1 cellular context compared by ENCODE assay signal in the genomic region with DNA sequence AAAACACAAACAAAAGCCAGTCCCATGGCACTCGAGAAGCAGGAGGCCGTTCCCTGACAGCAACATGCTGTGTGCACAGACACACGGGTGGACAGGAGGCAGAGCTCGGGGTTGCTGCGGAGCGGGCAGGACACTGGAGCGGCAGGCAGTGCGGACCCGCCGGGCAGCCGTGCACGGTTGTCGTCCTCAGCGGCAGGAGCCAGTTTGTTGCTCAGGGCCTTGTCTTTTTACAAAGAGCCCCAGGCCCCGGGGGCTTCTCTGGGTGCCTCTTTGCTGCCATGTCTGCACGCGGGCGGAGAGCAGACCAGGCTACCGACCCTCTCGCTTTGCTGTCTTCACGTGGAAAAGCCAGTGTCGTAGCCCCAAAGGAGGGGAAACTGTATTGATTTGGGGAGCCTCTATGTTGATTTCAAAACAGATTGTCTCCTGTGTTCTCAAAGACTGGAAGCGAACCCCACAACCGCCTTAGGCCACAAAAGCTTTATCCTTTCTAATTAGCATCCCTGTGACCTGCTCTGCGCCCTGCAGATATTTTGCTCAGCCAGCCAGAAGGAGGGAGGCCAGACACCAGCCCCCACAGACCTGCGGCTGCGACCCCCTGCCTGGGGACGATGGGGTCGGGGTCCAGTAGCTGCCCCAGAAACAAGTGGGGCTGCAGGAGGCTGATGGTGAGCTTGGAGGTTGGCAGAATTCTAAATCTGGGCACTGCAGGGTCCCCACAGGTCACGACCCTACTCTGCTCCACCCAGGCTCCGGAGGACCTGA.
TF ChIP-seq lines count a peak whose summit lies in the region.

No MANE protein-coding gene starts in this region.

TF ChIP-seq in HepG2, 621 proteins besides CTCF, POLR2A, EP300 and RAD21 (continued from another document and continues in another):
- TF ChIP-seq, protein P1, sequence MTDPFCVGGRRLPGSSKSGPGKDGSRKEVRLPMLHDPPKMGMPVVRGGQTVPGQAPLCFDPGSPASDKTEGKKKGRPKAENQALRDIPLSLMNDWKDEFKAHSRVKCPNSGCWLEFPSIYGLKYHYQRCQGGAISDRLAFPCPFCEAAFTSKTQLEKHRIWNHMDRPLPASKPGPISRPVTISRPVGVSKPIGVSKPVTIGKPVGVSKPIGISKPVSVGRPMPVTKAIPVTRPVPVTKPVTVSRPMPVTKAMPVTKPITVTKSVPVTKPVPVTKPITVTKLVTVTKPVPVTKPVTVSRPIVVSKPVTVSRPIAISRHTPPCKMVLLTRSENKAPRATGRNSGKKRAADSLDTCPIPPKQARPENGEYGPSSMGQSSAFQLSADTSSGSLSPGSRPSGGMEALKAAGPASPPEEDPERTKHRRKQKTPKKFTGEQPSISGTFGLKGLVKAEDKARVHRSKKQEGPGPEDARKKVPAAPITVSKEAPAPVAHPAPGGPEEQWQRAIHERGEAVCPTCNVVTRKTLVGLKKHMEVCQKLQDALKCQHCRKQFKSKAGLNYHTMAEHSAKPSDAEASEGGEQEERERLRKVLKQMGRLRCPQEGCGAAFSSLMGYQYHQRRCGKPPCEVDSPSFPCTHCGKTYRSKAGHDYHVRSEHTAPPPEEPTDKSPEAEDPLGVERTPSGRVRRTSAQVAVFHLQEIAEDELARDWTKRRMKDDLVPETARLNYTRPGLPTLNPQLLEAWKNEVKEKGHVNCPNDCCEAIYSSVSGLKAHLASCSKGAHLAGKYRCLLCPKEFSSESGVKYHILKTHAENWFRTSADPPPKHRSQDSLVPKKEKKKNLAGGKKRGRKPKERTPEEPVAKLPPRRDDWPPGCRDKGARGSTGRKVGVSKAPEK (CRISPR knock-in tag; IDR thresholded peaks at IDR 0.05; ENCODE audit: borderline replicate concordance) = no peak
- TF ChIP-seq NFRKB (IDR thresholded peaks at IDR 0.05) = no peak
- peak; percentile 40 for TF ChIP-seq ZNF883 (CRISPR knock-in tag; IDR thresholded peaks at IDR 0.05; ENCODE audit: not compliant biosample characterization)
- TF ChIP-seq ZNF781 (CRISPR knock-in tag; IDR thresholded peaks at IDR 0.05; ENCODE audit: borderline replicate concordance, not compliant biosample characterization) = no peak
- TF ChIP-seq FOXK2 (IDR thresholded peaks at IDR 0.05) = no peak
- TF ChIP-seq, protein P2, sequence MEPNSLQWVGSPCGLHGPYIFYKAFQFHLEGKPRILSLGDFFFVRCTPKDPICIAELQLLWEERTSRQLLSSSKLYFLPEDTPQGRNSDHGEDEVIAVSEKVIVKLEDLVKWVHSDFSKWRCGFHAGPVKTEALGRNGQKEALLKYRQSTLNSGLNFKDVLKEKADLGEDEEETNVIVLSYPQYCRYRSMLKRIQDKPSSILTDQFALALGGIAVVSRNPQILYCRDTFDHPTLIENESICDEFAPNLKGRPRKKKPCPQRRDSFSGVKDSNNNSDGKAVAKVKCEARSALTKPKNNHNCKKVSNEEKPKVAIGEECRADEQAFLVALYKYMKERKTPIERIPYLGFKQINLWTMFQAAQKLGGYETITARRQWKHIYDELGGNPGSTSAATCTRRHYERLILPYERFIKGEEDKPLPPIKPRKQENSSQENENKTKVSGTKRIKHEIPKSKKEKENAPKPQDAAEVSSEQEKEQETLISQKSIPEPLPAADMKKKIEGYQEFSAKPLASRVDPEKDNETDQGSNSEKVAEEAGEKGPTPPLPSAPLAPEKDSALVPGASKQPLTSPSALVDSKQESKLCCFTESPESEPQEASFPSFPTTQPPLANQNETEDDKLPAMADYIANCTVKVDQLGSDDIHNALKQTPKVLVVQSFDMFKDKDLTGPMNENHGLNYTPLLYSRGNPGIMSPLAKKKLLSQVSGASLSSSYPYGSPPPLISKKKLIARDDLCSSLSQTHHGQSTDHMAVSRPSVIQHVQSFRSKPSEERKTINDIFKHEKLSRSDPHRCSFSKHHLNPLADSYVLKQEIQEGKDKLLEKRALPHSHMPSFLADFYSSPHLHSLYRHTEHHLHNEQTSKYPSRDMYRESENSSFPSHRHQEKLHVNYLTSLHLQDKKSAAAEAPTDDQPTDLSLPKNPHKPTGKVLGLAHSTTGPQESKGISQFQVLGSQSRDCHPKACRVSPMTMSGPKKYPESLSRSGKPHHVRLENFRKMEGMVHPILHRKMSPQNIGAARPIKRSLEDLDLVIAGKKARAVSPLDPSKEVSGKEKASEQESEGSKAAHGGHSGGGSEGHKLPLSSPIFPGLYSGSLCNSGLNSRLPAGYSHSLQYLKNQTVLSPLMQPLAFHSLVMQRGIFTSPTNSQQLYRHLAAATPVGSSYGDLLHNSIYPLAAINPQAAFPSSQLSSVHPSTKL (CRISPR knock-in tag; IDR thresholded peaks at IDR 0.05) = no peak
- no peak for TF ChIP-seq FOXO1 (CRISPR knock-in tag; IDR thresholded peaks at IDR 0.05)
- TF ChIP-seq MIER2 (CRISPR knock-in tag; IDR thresholded peaks at IDR 0.05) = no peak
- TF ChIP-seq SALL1 (CRISPR knock-in tag; IDR thresholded peaks at IDR 0.05) = no peak
- TF ChIP-seq ZNF7 (CRISPR knock-in tag; IDR thresholded peaks at IDR 0.05) = no peak
- no peak for TF ChIP-seq SIX4 (CRISPR knock-in tag; IDR thresholded peaks at IDR 0.05)
- no peak for TF ChIP-seq U2AF1 (optimal IDR thresholded peaks at IDR 0.05; ENCODE audit: low read depth, low read length)
- peak; percentile 88 for TF ChIP-seq AGO2 (optimal IDR thresholded peaks at IDR 0.05; ENCODE audit: low read depth, low read length)
- TF ChIP-seq, protein P3, sequence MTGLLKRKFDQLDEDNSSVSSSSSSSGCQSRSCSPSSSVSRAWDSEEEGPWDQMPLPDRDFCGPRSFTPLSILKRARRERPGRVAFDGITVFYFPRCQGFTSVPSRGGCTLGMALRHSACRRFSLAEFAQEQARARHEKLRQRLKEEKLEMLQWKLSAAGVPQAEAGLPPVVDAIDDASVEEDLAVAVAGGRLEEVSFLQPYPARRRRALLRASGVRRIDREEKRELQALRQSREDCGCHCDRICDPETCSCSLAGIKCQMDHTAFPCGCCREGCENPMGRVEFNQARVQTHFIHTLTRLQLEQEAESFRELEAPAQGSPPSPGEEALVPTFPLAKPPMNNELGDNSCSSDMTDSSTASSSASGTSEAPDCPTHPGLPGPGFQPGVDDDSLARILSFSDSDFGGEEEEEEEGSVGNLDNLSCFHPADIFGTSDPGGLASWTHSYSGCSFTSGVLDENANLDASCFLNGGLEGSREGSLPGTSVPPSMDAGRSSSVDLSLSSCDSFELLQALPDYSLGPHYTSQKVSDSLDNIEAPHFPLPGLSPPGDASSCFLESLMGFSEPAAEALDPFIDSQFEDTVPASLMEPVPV (CRISPR knock-in tag; IDR thresholded peaks at IDR 0.05) = no peak
- peak; percentile 82 for TF ChIP-seq YEATS4 (CRISPR knock-in tag; IDR thresholded peaks at IDR 0.05; ENCODE audit: borderline replicate concordance)
- TF ChIP-seq RBM39 (IDR thresholded peaks at IDR 0.05; ENCODE audit: low read depth, low read length, poor library complexity, severe bottlenecking) = peak; percentile 37
- TF ChIP-seq ZC3H4 (CRISPR knock-in tag; IDR thresholded peaks at IDR 0.05; ENCODE audit: borderline replicate concordance) = peak; percentile 91
- TF ChIP-seq, protein P4, sequence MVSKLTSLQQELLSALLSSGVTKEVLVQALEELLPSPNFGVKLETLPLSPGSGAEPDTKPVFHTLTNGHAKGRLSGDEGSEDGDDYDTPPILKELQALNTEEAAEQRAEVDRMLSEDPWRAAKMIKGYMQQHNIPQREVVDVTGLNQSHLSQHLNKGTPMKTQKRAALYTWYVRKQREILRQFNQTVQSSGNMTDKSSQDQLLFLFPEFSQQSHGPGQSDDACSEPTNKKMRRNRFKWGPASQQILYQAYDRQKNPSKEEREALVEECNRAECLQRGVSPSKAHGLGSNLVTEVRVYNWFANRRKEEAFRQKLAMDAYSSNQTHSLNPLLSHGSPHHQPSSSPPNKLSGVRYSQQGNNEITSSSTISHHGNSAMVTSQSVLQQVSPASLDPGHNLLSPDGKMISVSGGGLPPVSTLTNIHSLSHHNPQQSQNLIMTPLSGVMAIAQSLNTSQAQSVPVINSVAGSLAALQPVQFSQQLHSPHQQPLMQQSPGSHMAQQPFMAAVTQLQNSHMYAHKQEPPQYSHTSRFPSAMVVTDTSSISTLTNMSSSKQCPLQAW (CRISPR knock-in tag; IDR thresholded peaks at IDR 0.05) = no peak
- TF ChIP-seq SIN3A (IDR thresholded peaks at IDR 0.05; ENCODE audit: borderline replicate concordance, low read depth, low read length) = no peak
- TF ChIP-seq HCFC1 (IDR thresholded peaks at IDR 0.05; ENCODE audit: low read depth, low read length) = no peak
- TF ChIP-seq, protein P5, sequence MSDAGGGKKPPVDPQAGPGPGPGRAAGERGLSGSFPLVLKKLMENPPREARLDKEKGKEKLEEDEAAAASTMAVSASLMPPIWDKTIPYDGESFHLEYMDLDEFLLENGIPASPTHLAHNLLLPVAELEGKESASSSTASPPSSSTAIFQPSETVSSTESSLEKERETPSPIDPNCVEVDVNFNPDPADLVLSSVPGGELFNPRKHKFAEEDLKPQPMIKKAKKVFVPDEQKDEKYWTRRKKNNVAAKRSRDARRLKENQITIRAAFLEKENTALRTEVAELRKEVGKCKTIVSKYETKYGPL (CRISPR knock-in tag; IDR thresholded peaks at IDR 0.05) = no peak
- no peak for TF ChIP-seq POLR2AphosphoS2 (IDR thresholded peaks at IDR 0.05; ENCODE audit: low read depth, low read length)
- TF ChIP-seq ZNF253 (CRISPR knock-in tag; IDR thresholded peaks at IDR 0.05; ENCODE audit: borderline replicate concordance) = peak; percentile 62; the same call in 1 of the 2 replicates
- 0 out of 2 replicates have a peak, but pooled peaks have one; percentile 10 for TF ChIP-seq ARID2 (CRISPR knock-in tag; IDR thresholded peaks at IDR 0.05; ENCODE audit: borderline replicate concordance)
- TF ChIP-seq, protein P6, sequence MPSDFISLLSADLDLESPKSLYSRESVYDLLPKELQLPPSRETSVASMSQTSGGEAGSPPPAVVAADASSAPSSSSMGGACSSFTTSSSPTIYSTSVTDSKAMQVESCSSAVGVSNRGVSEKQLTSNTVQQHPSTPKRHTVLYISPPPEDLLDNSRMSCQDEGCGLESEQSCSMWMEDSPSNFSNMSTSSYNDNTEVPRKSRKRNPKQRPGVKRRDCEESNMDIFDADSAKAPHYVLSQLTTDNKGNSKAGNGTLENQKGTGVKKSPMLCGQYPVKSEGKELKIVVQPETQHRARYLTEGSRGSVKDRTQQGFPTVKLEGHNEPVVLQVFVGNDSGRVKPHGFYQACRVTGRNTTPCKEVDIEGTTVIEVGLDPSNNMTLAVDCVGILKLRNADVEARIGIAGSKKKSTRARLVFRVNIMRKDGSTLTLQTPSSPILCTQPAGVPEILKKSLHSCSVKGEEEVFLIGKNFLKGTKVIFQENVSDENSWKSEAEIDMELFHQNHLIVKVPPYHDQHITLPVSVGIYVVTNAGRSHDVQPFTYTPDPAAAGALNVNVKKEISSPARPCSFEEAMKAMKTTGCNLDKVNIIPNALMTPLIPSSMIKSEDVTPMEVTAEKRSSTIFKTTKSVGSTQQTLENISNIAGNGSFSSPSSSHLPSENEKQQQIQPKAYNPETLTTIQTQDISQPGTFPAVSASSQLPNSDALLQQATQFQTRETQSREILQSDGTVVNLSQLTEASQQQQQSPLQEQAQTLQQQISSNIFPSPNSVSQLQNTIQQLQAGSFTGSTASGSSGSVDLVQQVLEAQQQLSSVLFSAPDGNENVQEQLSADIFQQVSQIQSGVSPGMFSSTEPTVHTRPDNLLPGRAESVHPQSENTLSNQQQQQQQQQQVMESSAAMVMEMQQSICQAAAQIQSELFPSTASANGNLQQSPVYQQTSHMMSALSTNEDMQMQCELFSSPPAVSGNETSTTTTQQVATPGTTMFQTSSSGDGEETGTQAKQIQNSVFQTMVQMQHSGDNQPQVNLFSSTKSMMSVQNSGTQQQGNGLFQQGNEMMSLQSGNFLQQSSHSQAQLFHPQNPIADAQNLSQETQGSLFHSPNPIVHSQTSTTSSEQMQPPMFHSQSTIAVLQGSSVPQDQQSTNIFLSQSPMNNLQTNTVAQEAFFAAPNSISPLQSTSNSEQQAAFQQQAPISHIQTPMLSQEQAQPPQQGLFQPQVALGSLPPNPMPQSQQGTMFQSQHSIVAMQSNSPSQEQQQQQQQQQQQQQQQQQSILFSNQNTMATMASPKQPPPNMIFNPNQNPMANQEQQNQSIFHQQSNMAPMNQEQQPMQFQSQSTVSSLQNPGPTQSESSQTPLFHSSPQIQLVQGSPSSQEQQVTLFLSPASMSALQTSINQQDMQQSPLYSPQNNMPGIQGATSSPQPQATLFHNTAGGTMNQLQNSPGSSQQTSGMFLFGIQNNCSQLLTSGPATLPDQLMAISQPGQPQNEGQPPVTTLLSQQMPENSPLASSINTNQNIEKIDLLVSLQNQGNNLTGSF (CRISPR knock-in tag; IDR thresholded peaks at IDR 0.05) = 0 out of 2 replicates have a peak, but pooled peaks have one; percentile 28
- no peak for TF ChIP-seq SUZ12 (IDR thresholded peaks at IDR 0.05; ENCODE audit: low read depth, low read length)
- no peak for TF ChIP-seq RXRB (CRISPR knock-in tag; IDR thresholded peaks at IDR 0.05; ENCODE audit: borderline replicate concordance)
- TF ChIP-seq NFE2L2 (IDR thresholded peaks at IDR 0.05; ENCODE audit: low read length) = no peak
- TF ChIP-seq ZNF510 (CRISPR knock-in tag; IDR thresholded peaks at IDR 0.05; ENCODE audit: low read depth) = no peak
- TF ChIP-seq GFI1 (CRISPR knock-in tag; IDR thresholded peaks at IDR 0.05; ENCODE audit: borderline replicate concordance) = no peak
- TF ChIP-seq ZNF605 (CRISPR knock-in tag; IDR thresholded peaks at IDR 0.05) = no peak
- no peak for TF ChIP-seq KAT2B (IDR thresholded peaks at IDR 0.05; ENCODE audit: borderline replicate concordance, low read depth, low read length)
- TF ChIP-seq THYN1 (CRISPR knock-in tag; IDR thresholded peaks at IDR 0.05; ENCODE audit: borderline replicate concordance, low read depth) = no peak
- TF ChIP-seq ARNTL (CRISPR knock-in tag; IDR thresholded peaks at IDR 0.05) = no peak
- no peak for TF ChIP-seq ZNF296 (CRISPR knock-in tag; conservative IDR thresholded peaks at IDR 0.05)
- TF ChIP-seq HNRNPLL (IDR thresholded peaks at IDR 0.05; ENCODE audit: low read depth, low read length, poor library complexity, severe bottlenecking) = peak; percentile 19
- no peak for TF ChIP-seq PCBP2 (optimal IDR thresholded peaks at IDR 0.05; ENCODE audit: low read depth, low read length, poor library complexity, severe bottlenecking)
- TF ChIP-seq, protein P7, sequence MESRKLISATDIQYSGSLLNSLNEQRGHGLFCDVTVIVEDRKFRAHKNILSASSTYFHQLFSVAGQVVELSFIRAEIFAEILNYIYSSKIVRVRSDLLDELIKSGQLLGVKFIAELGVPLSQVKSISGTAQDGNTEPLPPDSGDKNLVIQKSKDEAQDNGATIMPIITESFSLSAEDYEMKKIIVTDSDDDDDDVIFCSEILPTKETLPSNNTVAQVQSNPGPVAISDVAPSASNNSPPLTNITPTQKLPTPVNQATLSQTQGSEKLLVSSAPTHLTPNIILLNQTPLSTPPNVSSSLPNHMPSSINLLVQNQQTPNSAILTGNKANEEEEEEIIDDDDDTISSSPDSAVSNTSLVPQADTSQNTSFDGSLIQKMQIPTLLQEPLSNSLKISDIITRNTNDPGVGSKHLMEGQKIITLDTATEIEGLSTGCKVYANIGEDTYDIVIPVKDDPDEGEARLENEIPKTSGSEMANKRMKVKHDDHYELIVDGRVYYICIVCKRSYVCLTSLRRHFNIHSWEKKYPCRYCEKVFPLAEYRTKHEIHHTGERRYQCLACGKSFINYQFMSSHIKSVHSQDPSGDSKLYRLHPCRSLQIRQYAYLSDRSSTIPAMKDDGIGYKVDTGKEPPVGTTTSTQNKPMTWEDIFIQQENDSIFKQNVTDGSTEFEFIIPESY (CRISPR knock-in tag; IDR thresholded peaks at IDR 0.05) = no peak
- no peak; the same call in 1 of the 2 replicates for TF ChIP-seq KDM2A (CRISPR knock-in tag; IDR thresholded peaks at IDR 0.05; ENCODE audit: borderline replicate concordance, low read depth)
- 0 out of 2 replicates have a peak, but pooled peaks have one; percentile 7 for TF ChIP-seq KDM5B (CRISPR knock-in tag; IDR thresholded peaks at IDR 0.05; ENCODE audit: borderline replicate concordance)
- no peak for TF ChIP-seq HHEX (CRISPR knock-in tag; IDR thresholded peaks at IDR 0.05)
- TF ChIP-seq ZFP37 (CRISPR knock-in tag; IDR thresholded peaks at IDR 0.05; ENCODE audit: borderline replicate concordance) = no peak
- 0 out of 2 replicates have a peak, but pooled peaks have one; percentile 14 for TF ChIP-seq ZNF788 (CRISPR knock-in tag; IDR thresholded peaks at IDR 0.05; ENCODE audit: borderline replicate concordance)
